In the genomic region with DNA sequence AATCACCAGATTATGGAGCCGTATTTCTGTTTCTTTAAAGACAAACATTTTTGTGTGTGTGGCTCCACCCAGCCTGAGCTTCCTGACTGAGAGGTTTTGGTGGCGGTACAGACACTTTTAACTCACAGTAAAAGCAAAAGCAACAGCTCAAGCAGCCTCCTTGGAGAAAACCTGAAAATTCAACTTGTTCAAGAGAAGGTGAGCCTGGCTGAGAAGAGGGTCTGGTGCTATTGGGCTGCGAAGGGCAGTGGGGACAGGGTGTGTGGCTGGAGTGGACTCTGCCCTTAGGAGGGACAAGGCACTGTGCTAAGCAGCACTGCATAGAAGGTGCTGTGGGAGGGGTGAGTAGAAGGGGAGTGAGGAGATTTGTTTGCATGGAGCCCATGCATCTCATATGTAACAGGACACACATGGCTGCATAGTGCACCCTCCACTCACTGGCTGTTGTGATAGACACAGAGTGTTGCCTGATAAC, we compare ENCODE assay signal across 8 cellular contexts. TPM values are rescaled to one million over a fixed set of nuclear protein-coding genes. Genes with fewer than 3 reads are reported as not detected.
DNase-seq lines count a peak whose midpoint lies in the region; ATAC-seq and TF ChIP-seq lines count a peak whose summit lies in the region.

A gene (plus strand): TSS at position 125 of the 475 bp plus-strand sequence. CDS start 5,103 bp downstream, outside the sequence.

- H3K4me1 ChIP-seq in CD4-positive, alpha-beta memory T cell (ENCODE audit: insufficient read depth, low read length) = peaks cover 47% of the 10 kb centered on the region
- H3K4me1 ChIP-seq in left ventricle myocardium inferior = peaks cover 4% of the 10 kb centered on the region

- peak within 1 kb of the TSS; percentile 77 for H3K27ac ChIP-seq in CD4-positive, alpha-beta memory T cell (ENCODE audit: low read depth, low read length)
- H3K27ac ChIP-seq in left ventricle myocardium inferior (replicated peaks) = peak within 1 kb of the TSS; percentile 86

- H3K9me3 Mint-ChIP-seq in CD4-positive, alpha-beta memory T cell = peaks cover 3 to 16% (median 9%) of the 10 kb centered on the region in 8 donors

- no peaks in the 10 kb centered on the region for H3K9me3 ChIP-seq in CD4-positive, alpha-beta memory T cell (ENCODE audit: control insufficient read depth in 1 of 2, low read length in 2 of 2)
- peaks cover 5% of the 10 kb centered on the region for H3K9me3 ChIP-seq in left ventricle myocardium inferior (replicated peaks)

- CTCF ChIA-PET in CD4-positive, alpha-beta memory T cell (lab: Charles Lee; ENCODE audit: partially characterized antibody) = interaction anchor here (0.9 to 7.8 kb wide), 25 partner anchors 12 to 244 kb away, joined by 3 to 146 read pairs (median 5); a partner anchor contains a TSS

- H3K27ac Mint-ChIP-seq in CD4-positive, alpha-beta memory T cell = peak within 1 kb of the TSS; percentile 94 to 99 (median 97)

- peaks cover 2% of the 10 kb centered on the region for H3K36me3 ChIP-seq in CD4-positive, alpha-beta memory T cell (ENCODE audit: insufficient read depth, low read length)
- no peaks in the 10 kb centered on the region for H3K36me3 ChIP-seq in left ventricle myocardium inferior

- H3K4me3 ChIP-seq in CD4-positive, alpha-beta memory T cell (ENCODE audit: low read length in 2 of 2) = peak within 1 kb of the TSS; percentile 92 to 99
- H3K4me3 ChIP-seq in left ventricle myocardium inferior = peak within 1 kb of the TSS; percentile 68

- intact Hi-C loops in CD4-positive, alpha-beta memory T cell (cut with micrococcal nuclease) = loop anchor here (1.0 to 5.0 kb wide), 10 partner anchors 33 to 241 kb away; a partner anchor contains a TSS
- intact Hi-C loops in left ventricle myocardium inferior (cut with micrococcal nuclease) = no loop called here

- TF ChIP-seq CTCF in left ventricle myocardium inferior (IDR thresholded peaks at IDR 0.05; ENCODE audit: borderline replicate concordance) = no peak

- peaks cover 45 to 61% of the 10 kb centered on the region in 2 donors for H3K36me3 Mint-ChIP-seq in CD4-positive, alpha-beta memory T cell

- POLR2A ChIA-PET in CD4-positive, alpha-beta memory T cell (lab: Charles Lee; ENCODE audit: partially characterized antibody) = interaction anchor here (0.6 to 33.6 kb wide), 42 partner anchors 10 to 240 kb away, joined by 3 to 1033 read pairs (median 9); a partner anchor contains a TSS

- no peaks in the 10 kb centered on the region for H3K27me3 ChIP-seq in CD4-positive, alpha-beta memory T cell (ENCODE audit: insufficient read depth, low read length)
- no peaks in the 10 kb centered on the region for H3K27me3 ChIP-seq in left ventricle myocardium inferior (ENCODE audit: low read depth)

- peak; percentile 77 to 84 (median 79) for DNase-seq in CD4-positive, alpha-beta memory T cell
- DNase-seq in activated CD8-positive, alpha-beta memory T cell treated with anti-CD3 and anti-CD28 coated beads for 24 hours = peak; percentile 87
- DNase-seq in left ventricle myocardium inferior = no peak
- peak; percentile 30 to 36 for DNase-seq in stimulated activated CD8-positive, alpha-beta memory T cell treated with anti-CD3 and anti-CD28 coated beads, Interleukin-2, amount 100 ng/mL, for 1 hour (ENCODE audit: low read depth in 2 of 2)
- DNase-seq in NCI-H187 treated with DMSO at 0.1 percent for 48 hours (lab: John Stamatoyannopoulos, UW) = no peak
- no peak for DNase-seq in DMS53 treated with DMSO at 0.1 percent for 48 hours (lab: John Stamatoyannopoulos, UW; ENCODE audit: unreplicated experiment)
- no peak for DNase-seq in NCI-H774 (lab: John Stamatoyannopoulos, UW)

- peak within 1 kb of the TSS; percentile 97 to 100 (median 100) for H3K4me3 Mint-ChIP-seq in CD4-positive, alpha-beta memory T cell

- H3K4me1 Mint-ChIP-seq in CD4-positive, alpha-beta memory T cell = peaks cover 36 to 54% (median 42%) of the 10 kb centered on the region in 4 donors

- peak; percentile 48 for ATAC-seq in HG02759 (IDR thresholded peaks at IDR 0.05; ENCODE audit: unreplicated experiment)

- no peaks in the 10 kb centered on the region for H3K27me3 Mint-ChIP-seq in CD4-positive, alpha-beta memory T cell

RNA-seq across cellular contexts. Expression of the gene that starts here (rescaled TPM):
- 100 to 1,000 TPM; 464 to 476 TPM for total RNA-seq in CD4-positive, alpha-beta memory T cell
- 1,000 to 10,000 TPM in 1 of 2 donors, 100 to 1,000 TPM in 1; 557 to 1,096 TPM for polyA plus RNA-seq in CD4-positive, alpha-beta memory T cell
- 16.8 TPM for total RNA-seq in left ventricle myocardium inferior

Comparison
In these comparisons a context has a peak if more than half of its experiments do, and no peak if none do; other contexts are left out.
1. RNA of the gene that starts here (total RNA-seq): 464 to 476 TPM in CD4-positive, alpha-beta memory T cell; 16.8 TPM in left ventricle myocardium inferior (single experiment); every median in the first group is over 10 times any median in the second.
2. DNase-seq: peak in CD4-positive, alpha-beta memory T cell (5 of 5), activated CD8-positive, alpha-beta memory T cell treated with anti-CD3 and anti-CD28 coated beads for 24 hours (single experiment) and stimulated activated CD8-positive, alpha-beta memory T cell treated with anti-CD3 and anti-CD28 coated beads, Interleukin-2, amount 100 ng/mL, for 1 hour (2 of 2); none in left ventricle myocardium inferior (single experiment), NCI-H187 treated with DMSO at 0.1 percent for 48 hours (single experiment), DMS53 treated with DMSO at 0.1 percent for 48 hours (single experiment) and NCI-H774 (single experiment).